Comparison of ENCODE assay signal across 1 cellular context in genomic region chr4:145182212-145182611, GRCh38.
TF ChIP-seq lines count a peak whose summit lies in the region.

No MANE protein-coding gene starts in this region.

TF ChIP-seq in SK-N-SH treated with all-trans-retinoic acid at 6 μM for 48 hours, 23 proteins besides CTCF, POLR2A, EP300 and RAD21:
- TF ChIP-seq POU6F1 (CRISPR knock-in tag; IDR thresholded peaks at IDR 0.05; ENCODE audit: borderline replicate concordance, low read depth) = no peak
- no peak for TF ChIP-seq ARNTL (CRISPR knock-in tag; IDR thresholded peaks at IDR 0.05; ENCODE audit: borderline replicate concordance, low read depth)
- no peak for TF ChIP-seq OSR1 (CRISPR knock-in tag; IDR thresholded peaks at IDR 0.05)
- TF ChIP-seq ZNF70 (CRISPR knock-in tag; IDR thresholded peaks at IDR 0.05) = no peak
- TF ChIP-seq TSHZ2 (CRISPR knock-in tag; IDR thresholded peaks at IDR 0.05) = no peak
TF ChIP-seq in SK-N-SH treated with all-trans-retinoic acid at 6 μM for 48 hours: peak in this region for 0.
